In genomic region chr7:24971333-24972165, GRCh38 we compare ENCODE assay signal across 9 cellular contexts. TPM values are rescaled to one million over a fixed set of nuclear protein-coding genes. Genes with fewer than 3 reads are reported as not detected.
DNase-seq lines count a peak whose midpoint lies in the region; ATAC-seq, FAIRE-seq and TF ChIP-seq lines count a peak whose summit lies in the region.
"Had no signal": no experiment of that assay in that cellular context is flagged by ENCODE, and none has a peak within 500 bp of the region (broad histone marks: within the 10 kb centered on the region; RNA-seq: fewer than 3 reads in every experiment).

No MANE protein-coding gene starts in this region.

- POLR2A ChIA-PET in A549 (lab: Yijun Ruan, JAX) (no interaction called here), T-cell (lab: Charles Lee) (interaction anchor here in 1 of 2 donors (0.6 kb wide), 2 partner anchors 112 to 154 kb away, joined by 4 to 6 read pairs; no protein-coding TSS in a partner anchor)

- no peak for FAIRE-seq in A549 (lab: Jason Lieb, UNC)
- FAIRE-seq: GM18507 had no signal

- peaks cover 32% of the 10 kb centered on the region for H3K4me1 ChIP-seq in A549
- peaks cover 35% of the 10 kb centered on the region for H3K4me1 ChIP-seq in effector memory CD4-positive, alpha-beta T cell (ENCODE audit: control insufficient read depth, insufficient read depth, low read length, poor library complexity, severe bottlenecking)

- no peak for TF ChIP-seq EP300 in A549 (IDR thresholded peaks at IDR 0.05)

- no peaks in the 10 kb centered on the region for H3K27me3 Mint-ChIP-seq in T-cell

- TF ChIP-seq CTCF in A549 (IDR thresholded peaks at IDR 0.05) (no peak), foreskin fibroblast (IDR thresholded peaks at IDR 0.05; ENCODE audit: low read depth, low read length) (no peak)

- H3K4me2 ChIP-seq in A549, result peak overlapping the region; percentile 18; the same call in 2 of the 3 replicates

- H3K4me3 ChIP-seq in A549 (no peak overlapping the region), foreskin fibroblast (ENCODE audit: low read depth in 1 of 2, low read length in 2 of 2) (no peak overlapping the region)
- no peak overlapping the region for H3K4me3 ChIP-seq in effector memory CD4-positive, alpha-beta T cell (ENCODE audit: insufficient read depth, low read depth, low read length, poor library complexity, severe bottlenecking)

- no peaks in the 10 kb centered on the region for H3K9me3 ChIP-seq in A549
- H3K9me3 ChIP-seq in effector memory CD4-positive, alpha-beta T cell (ENCODE audit: control insufficient read depth, low read length), result no peaks in the 10 kb centered on the region

- no peaks in the 10 kb centered on the region for H3K36me3 ChIP-seq in effector memory CD4-positive, alpha-beta T cell (ENCODE audit: control insufficient read depth, insufficient read depth, low read length)

- DNase-seq in A549 (ENCODE audit: low read depth in 1 of 2, low spot score in 1 of 2) (peak in 1 of 2 experiments; percentile 22), GM04504 (ENCODE audit: low read depth) (peak; percentile 90), T-cell (no peak), foreskin fibroblast (peak; percentile 93 to 96), cerebellar nuclear complex (lab: John Stamatoyannopoulos, UW) (no peak)
- DNase-seq in effector memory CD4-positive, alpha-beta T cell, result no peak
- no peak for DNase-seq in stimulated activated CD4-positive, alpha-beta T cell treated with anti-CD3 and anti-CD28 coated beads, Interleukin-12 subunit alpha, Interleukin-12 subunit beta, amount 100 ng/mL, for 4 hours

- peak overlapping the region; percentile 33 to 35 for H3K27ac Mint-ChIP-seq in T-cell

- peak overlapping the region; percentile 44 to 62; a peak in 5 of 6 replicates for H3K27ac ChIP-seq in A549
- no peak overlapping the region for H3K27ac ChIP-seq in effector memory CD4-positive, alpha-beta T cell (ENCODE audit: insufficient read depth, low read length, poor library complexity, severe bottlenecking)

- H3K4me1 Mint-ChIP-seq in T-cell, result peaks cover 66 to 77% (median 74%) of the 10 kb centered on the region in 3 donors

- peaks cover 9% of the 10 kb centered on the region for H3K36me3 Mint-ChIP-seq in T-cell

- H3K27me3 ChIP-seq in effector memory CD4-positive, alpha-beta T cell (replicated peaks; ENCODE audit: control insufficient read depth, insufficient read depth, low read length, poor library complexity, severe bottlenecking), result no peaks in the 10 kb centered on the region

- peak in 1 of 2 experiments; percentile 67; a peak in 3 of 6 replicates for ATAC-seq in A549
- ATAC-seq in T-cell (replicated peaks in 1 of 4), result peak in 2 of 4 experiments; percentile 37 to 55
- no peak for ATAC-seq in HG02588 (IDR thresholded peaks at IDR 0.05; ENCODE audit: unreplicated experiment)

- CTCF ChIA-PET in A549 (lab: Yijun Ruan, JAX) (interaction anchor here (1.0 to 2.2 kb wide), 5 partner anchors 8 to 142 kb away, joined by 3 to 10 read pairs (median 4); partner anchors contain the start of gene OSBPL3), T-cell (lab: Charles Lee) (interaction anchor here in 1 of 2 donors (0.5 to 1.3 kb wide), 2 partner anchors 151 to 1386 kb away, joined by 3 to 5 read pairs; no protein-coding TSS in a partner anchor)

- H3K4me3 Mint-ChIP-seq in T-cell, result peak overlapping the region in 2 of 3 donors; percentile 25 to 49

- no peak for TF ChIP-seq POLR2A in A549 (IDR thresholded peaks at IDR 0.05; ENCODE audit: low read length)

- no peak for TF ChIP-seq RAD21 in A549 (conservative IDR thresholded peaks at IDR 0.05 in 1 of 2, IDR thresholded peaks at IDR 0.05 in 1 of 2)

- WGBS in A549 (ENCODE audit: missing lambda C conversion rate), result 85% methylated on average over 9 of the region's 9 CpGs

- no peaks in the 10 kb centered on the region for H3K9me3 Mint-ChIP-seq in T-cell

TF ChIP-seq in A549, 52 proteins besides CTCF, POLR2A, EP300 and RAD21:
- TF ChIP-seq HOXB13 (CRISPR knock-in tag; IDR thresholded peaks at IDR 0.05; ENCODE audit: low read depth), result no peak
- no peak for TF ChIP-seq E2F6 (IDR thresholded peaks at IDR 0.05; ENCODE audit: borderline replicate concordance, low read depth)
- TF ChIP-seq HDAC2 (IDR thresholded peaks at IDR 0.05), result no peak
- TF ChIP-seq ATOH8 (CRISPR knock-in tag; IDR thresholded peaks at IDR 0.05; ENCODE audit: low read depth), result no peak
- no peak for TF ChIP-seq PHF8 (IDR thresholded peaks at IDR 0.05; ENCODE audit: borderline replicate concordance, low read depth)
- TF ChIP-seq, protein P1, sequence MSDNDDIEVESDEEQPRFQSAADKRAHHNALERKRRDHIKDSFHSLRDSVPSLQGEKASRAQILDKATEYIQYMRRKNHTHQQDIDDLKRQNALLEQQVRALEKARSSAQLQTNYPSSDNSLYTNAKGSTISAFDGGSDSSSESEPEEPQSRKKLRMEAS (IDR thresholded peaks at IDR 0.05), result no peak
- no peak for TF ChIP-seq RNF2 (IDR thresholded peaks at IDR 0.05; ENCODE audit: borderline replicate concordance, low read depth)
- TF ChIP-seq NFE2L2 (conservative IDR thresholded peaks at IDR 0.05; ENCODE audit: low read length), result no peak
- TF ChIP-seq CBX2 (IDR thresholded peaks at IDR 0.05; ENCODE audit: borderline replicate concordance, low read depth), result no peak
- TF ChIP-seq, protein P2, sequence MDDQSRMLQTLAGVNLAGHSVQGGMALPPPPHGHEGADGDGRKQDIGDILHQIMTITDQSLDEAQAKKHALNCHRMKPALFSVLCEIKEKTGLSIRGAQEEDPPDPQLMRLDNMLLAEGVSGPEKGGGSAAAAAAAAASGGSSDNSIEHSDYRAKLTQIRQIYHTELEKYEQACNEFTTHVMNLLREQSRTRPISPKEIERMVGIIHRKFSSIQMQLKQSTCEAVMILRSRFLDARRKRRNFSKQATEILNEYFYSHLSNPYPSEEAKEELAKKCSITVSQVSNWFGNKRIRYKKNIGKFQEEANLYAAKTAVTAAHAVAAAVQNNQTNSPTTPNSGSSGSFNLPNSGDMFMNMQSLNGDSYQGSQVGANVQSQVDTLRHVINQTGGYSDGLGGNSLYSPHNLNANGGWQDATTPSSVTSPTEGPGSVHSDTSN (IDR thresholded peaks at IDR 0.05), result no peak
- TF ChIP-seq HEYL (CRISPR knock-in tag; IDR thresholded peaks at IDR 0.05), result no peak
- TF ChIP-seq CBX8 (IDR thresholded peaks at IDR 0.05), result no peak
- TF ChIP-seq ESRRA (IDR thresholded peaks at IDR 0.05; ENCODE audit: borderline replicate concordance, low read length), result no peak
- TF ChIP-seq REST (IDR thresholded peaks at IDR 0.05), result no peak
- no peak for TF ChIP-seq EHMT2 (IDR thresholded peaks at IDR 0.05; ENCODE audit: low read depth)
- TF ChIP-seq MAFK (IDR thresholded peaks at IDR 0.05; ENCODE audit: partially characterized antibody), result no peak
- no peak for TF ChIP-seq KDM1A (IDR thresholded peaks at IDR 0.05; ENCODE audit: low read depth)
- TF ChIP-seq CEBPB (IDR thresholded peaks at IDR 0.05), result no peak
- no peak for TF ChIP-seq BHLHE40 (IDR thresholded peaks at IDR 0.05; ENCODE audit: low read depth, low read length)
- TF ChIP-seq FOSB (CRISPR knock-in tag; IDR thresholded peaks at IDR 0.05), result no peak

RNA-seq across cellular contexts. Expression of gene OSBPL3, which starts 8.4 kb away (rescaled TPM):
- polyA plus RNA-seq in A549 (2011; rRNA removed) (17.4 and 17.8 TPM in 2 replicates), A549 (2017; fragmentation: RNase III; extraction: RNeasy Plus Mini Kit Qiagen cat#74134 plus additional on column Dnase treatment) (10.9 to 13.0 TPM (median 13.0 TPM) in 3 replicates)
- polyA plus RNA-seq in A549 (2012; cell fraction: cytosol; rRNA removed), result 4.5 and 5.1 TPM in 2 replicates
- 13.1 and 14.7 TPM in 2 replicates for polyA plus RNA-seq in A549 (2012; cell fraction: nucleus; rRNA removed)
- polyA minus RNA-seq in A549 (2011; rRNA and poly(A)+ RNA removed), result 11.0 and 14.4 TPM in 2 replicates
- 10 to 100 TPM; 30.2 to 62.7 (median 54.7) TPM for total RNA-seq in T-cell

Comparison
In these comparisons a context has a peak if more than half of its experiments do, and no peak if none do; other contexts are left out.
1. DNase-seq: peak in GM04504 (single experiment) and foreskin fibroblast (2 of 2); none in T-cell (0 of 34), effector memory CD4-positive, alpha-beta T cell (0 of 3), stimulated activated CD4-positive, alpha-beta T cell treated with anti-CD3 and anti-CD28 coated beads, Interleukin-12 subunit alpha, Interleukin-12 subunit beta, amount 100 ng/mL, for 4 hours (single experiment) and cerebellar nuclear complex (0 of 2).